ENCODE assay signal across 9 cellular contexts in genomic region chr4:164410401-164410800, GRCh38.
"Had no signal": no experiment of that assay in that cellular context is flagged by ENCODE, and none has a peak within 500 bp of the region (broad histone marks: within the 10 kb centered on the region; RNA-seq: fewer than 3 reads in every experiment).

No MANE protein-coding gene starts in this region.

- H3K4me3 ChIP-seq: GM23248, GM23338, HAP-1 had no signal

- DNase-seq: GM23248, GOT3, H7, H9, HCEC 1CT, HFFc6 had no signal

- H2AFZ ChIP-seq: GM23248, GM23338 had no signal

- H3K27ac ChIP-seq: GM23248 had no signal

- H3K36me3 ChIP-seq: HAP-1 had no signal

- H3K9me3 ChIP-seq: HAP-1 had no signal

- H3K4me1 ChIP-seq: HAP-1 had no signal

- H3K4me2 ChIP-seq: GM23338 had no signal

- ATAC-seq: GM23338, HCT116 had no signal

- H3K9ac ChIP-seq: GM23248 had no signal
